In genomic region chr18:76496200-76496890, GRCh38 we compare ENCODE assay signal across 9 cellular contexts. TPM values are rescaled to one million over a fixed set of nuclear protein-coding genes. Genes with fewer than 3 reads are reported as not detected.
DNase-seq lines count a peak whose midpoint lies in the region; ATAC-seq and TF ChIP-seq lines count a peak whose summit lies in the region.
"Had no signal": no experiment of that assay in that cellular context is flagged by ENCODE, and none has a peak within 500 bp of the region (broad histone marks: within the 10 kb centered on the region; RNA-seq: fewer than 3 reads in every experiment).

No MANE protein-coding gene starts in this region.

- peak overlapping the region; percentile 89 to 98 (median 96) for H3K4me3 Mint-ChIP-seq in immature natural killer cell

- ATAC-seq in HG03045 (IDR thresholded peaks at IDR 0.05; ENCODE audit: unreplicated experiment) (no peak), GM21526 (IDR thresholded peaks at IDR 0.05; ENCODE audit: low FRiP score, unreplicated experiment) (no peak)

- peak overlapping the region; percentile 61 for H3K27ac ChIP-seq in smooth muscle cell (ENCODE audit: low read depth)

- peak overlapping the region; percentile 65 for H3K4me3 ChIP-seq in smooth muscle cell

- peaks cover 18% of the 10 kb centered on the region for H4K20me1 ChIP-seq in smooth muscle cell (ENCODE audit: low read depth)

- H3K9ac ChIP-seq in smooth muscle cell (ENCODE audit: low read depth), result peak overlapping the region; percentile 59

- peak; percentile 20 for DNase-seq in NCI-H2029 (lab: John Stamatoyannopoulos, UW)
- DNase-seq in NCI-H2029 treated with DMSO at 0.1 percent for 48 hours (lab: John Stamatoyannopoulos, UW), result no peak
- DNase-seq in RKO (ENCODE audit: low spot score), result peak; percentile 74
- peak; percentile 73 for DNase-seq in astrocyte of the hippocampus (ENCODE audit: low read depth, low spot score)
- DNase-seq in immature natural killer cell, result peak; percentile 52 to 56 (median 53)
- peak; percentile 56 for DNase-seq in smooth muscle cell (lab: John Stamatoyannopoulos, UW; ENCODE audit: unreplicated experiment)

- H3K9me3 ChIP-seq in smooth muscle cell (replicated peaks; ENCODE audit: low read depth), result no peaks in the 10 kb centered on the region
- H3K9me3 ChIP-seq: BLaER1 had no signal

- 6% methylated on average over 45 of the region's 47 CpGs for WGBS in smooth muscle cell (ENCODE audit: low lambda C conversion rate)

- no peaks in the 10 kb centered on the region for H3K79me2 ChIP-seq in smooth muscle cell (ENCODE audit: low read depth)

- H3K36me3 ChIP-seq in smooth muscle cell (ENCODE audit: low read depth), result no peaks in the 10 kb centered on the region
- H3K36me3 ChIP-seq: BLaER1 had no signal

- peaks cover 29 to 32% of the 10 kb centered on the region in 2 donors for H3K4me1 Mint-ChIP-seq in immature natural killer cell

- peaks cover 16% of the 10 kb centered on the region for H3K4me1 ChIP-seq in smooth muscle cell (ENCODE audit: low read depth)

- peak overlapping the region; percentile 90 for H3K4me2 ChIP-seq in smooth muscle cell

- H3F3A ChIP-seq in smooth muscle cell (ENCODE audit: low read depth), result peaks cover 28% of the 10 kb centered on the region

- H3K36me3 Mint-ChIP-seq in immature natural killer cell, result no peaks in the 10 kb centered on the region

- no peaks in the 10 kb centered on the region for H3K9me3 Mint-ChIP-seq in immature natural killer cell

- H3K27me3 ChIP-seq in smooth muscle cell (ENCODE audit: low read depth), result no peaks in the 10 kb centered on the region
- H3K27me3 ChIP-seq: BLaER1 had no signal

- TF ChIP-seq CTCF in smooth muscle cell (IDR thresholded peaks at IDR 0.05; ENCODE audit: borderline replicate concordance, insufficient read depth, poor library complexity, severe bottlenecking), result no peak

- peak overlapping the region; percentile 94 for H2AFZ ChIP-seq in smooth muscle cell (ENCODE audit: low read depth)

- H3K27ac Mint-ChIP-seq in immature natural killer cell, result peak overlapping the region in 5 of 6 donors; percentile 85 to 95 (median 92)

- peaks cover 8 to 35% (median 22%) of the 10 kb centered on the region in 3 donors for H3K27me3 Mint-ChIP-seq in immature natural killer cell (ENCODE audit: low read depth in 3 of 3)

RNA-seq across cellular contexts. Expression of gene ZNF516, which starts 1.3 kb away (rescaled TPM):
- polyA plus RNA-seq in immature natural killer cell (1 to 10 TPM; 1.2 to 6.1 (median 2.0) TPM), smooth muscle cell (14.1 and 15.6 TPM in 2 replicates)
- 24.2 and 32.3 TPM in 2 replicates for total RNA-seq in smooth muscle cell
